ENCODE assay signal across 10 cellular contexts in genomic region chr5:32017638-32018429, GRCh38.
DNase-seq lines count a peak whose midpoint lies in the region; ATAC-seq and TF ChIP-seq lines count a peak whose summit lies in the region.
"Had no signal": no experiment of that assay in that cellular context is flagged by ENCODE, and none has a peak within 500 bp of the region (broad histone marks: within the 10 kb centered on the region; RNA-seq: fewer than 3 reads in every experiment).

No MANE protein-coding gene starts in this region.

- intact Hi-C loops in dorsolateral prefrontal cortex (cut with DNase I) (no loop called here), mucosa of descending colon (cut with DNase I, micrococcal nuclease) (no loop called here)

- TF ChIP-seq POLR2A in upper lobe of left lung (IDR thresholded peaks at IDR 0.05), result no peak

- TF ChIP-seq CTCF in dorsolateral prefrontal cortex (IDR thresholded peaks at IDR 0.05 in 54 of 56, conservative IDR thresholded peaks at IDR 0.05 in 2 of 56; ENCODE audit: low read depth in 1 of 56, partially characterized antibody in 56 of 56) (no peak), mucosa of descending colon (IDR thresholded peaks at IDR 0.05) (no peak), upper lobe of left lung (IDR thresholded peaks at IDR 0.05) (no peak), type B pancreatic cell (conservative IDR thresholded peaks at IDR 0.05) (no peak)

- H3K27ac Mint-ChIP-seq in activated CD8-positive, alpha-beta memory T cell treated with anti-CD3 and anti-CD28 coated beads, Interleukin-2, amount 10 ng/mL, durations not matched to agents 7 days and 5 days, result peak overlapping the region; percentile 48
- no peak overlapping the region for H3K27ac Mint-ChIP-seq in type B pancreatic cell

- H3K4me1 ChIP-seq in mucosa of descending colon (ENCODE audit: low read depth) (no peaks in the 10 kb centered on the region), upper lobe of left lung (peaks cover 29 to 40% (median 35%) of the 10 kb centered on the region in 4 donors)

- no peak for DNase-seq in activated CD8-positive, alpha-beta memory T cell treated with anti-CD3 and anti-CD28 coated beads, Interleukin-2, amount 10 ng/mL, durations not matched to agents 7 days and 5 days
- no peak for DNase-seq in activated CD8-positive, alpha-beta memory T cell treated with anti-CD3 and anti-CD28 coated beads, Interleukin-2, amount 50 U/mL, for 48 hours
- peak in 1 of 10 donors; percentile 14 for DNase-seq in dorsolateral prefrontal cortex
- no peak for DNase-seq in mucosa of descending colon
- peak in 1 of 2 donors; percentile 29 for DNase-seq in upper lobe of left lung
- no peak for DNase-seq in type B pancreatic cell (ENCODE audit: extremely low spot score, unreplicated experiment)
- DNase-seq in activated CD4-positive, alpha-beta T cell treated with anti-CD3 and anti-CD28 coated beads for 4 hours, result no peak
- DNase-seq: PC-9, tibial artery had no signal

- H3K27me3 ChIP-seq in dorsolateral prefrontal cortex (no peaks in the 10 kb centered on the region), upper lobe of left lung (no peaks in the 10 kb centered on the region)
- H3K27me3 ChIP-seq: tibial artery had no signal

- TF ChIP-seq EP300 in upper lobe of left lung (IDR thresholded peaks at IDR 0.05), result no peak

- ATAC-seq in activated CD8-positive, alpha-beta memory T cell treated with anti-CD3 and anti-CD28 coated beads, Interleukin-2, amount 10 ng/mL, durations not matched to agents 7 days and 5 days, result no peak
- peak; percentile 10 for ATAC-seq in mucosa of descending colon
- peak; percentile 28 to 44 for ATAC-seq in upper lobe of left lung (ENCODE audit: low FRiP score in 2 of 2)
- ATAC-seq in activated CD4-positive, CD25-positive, alpha-beta regulatory T cell treated with anti-CD3 and anti-CD28 coated beads, Interleukin-2, amount 50 U/mL, for 24 hours, result no peak

- CTCF ChIA-PET in activated CD8-positive, alpha-beta memory T cell treated with anti-CD3 and anti-CD28 coated beads, Interleukin-2, amount 10 ng/mL, durations not matched to agents 7 days and 5 days (lab: Charles Lee), result interaction anchor here (0.6 to 1.3 kb wide), 4 partner anchors 12 to 59 kb away, joined by 3 to 4 read pairs (median 3); no protein-coding TSS in a partner anchor

- 42 to 57% methylated on average over 8 of the region's 8 CpGs for WGBS in upper lobe of left lung, 2 donors

- no peak overlapping the region for H3K4me3 Mint-ChIP-seq in activated CD8-positive, alpha-beta memory T cell treated with anti-CD3 and anti-CD28 coated beads, Interleukin-2, amount 10 ng/mL, durations not matched to agents 7 days and 5 days
- H3K4me3 Mint-ChIP-seq in type B pancreatic cell, result no peak overlapping the region

- no peaks in the 10 kb centered on the region for H3K9me3 Mint-ChIP-seq in activated CD8-positive, alpha-beta memory T cell treated with anti-CD3 and anti-CD28 coated beads, Interleukin-2, amount 10 ng/mL, durations not matched to agents 7 days and 5 days (ENCODE audit: low read depth)
- H3K9me3 Mint-ChIP-seq in type B pancreatic cell, result no peaks in the 10 kb centered on the region

- H3K36me3 ChIP-seq in mucosa of descending colon (ENCODE audit: low read depth), result no peaks in the 10 kb centered on the region
- peaks cover 0 to 4% (median 0%) of the 10 kb centered on the region in 4 donors for H3K36me3 ChIP-seq in upper lobe of left lung
- H3K36me3 ChIP-seq: tibial artery had no signal

- H3K36me3 Mint-ChIP-seq in activated CD8-positive, alpha-beta memory T cell treated with anti-CD3 and anti-CD28 coated beads, Interleukin-2, amount 10 ng/mL, durations not matched to agents 7 days and 5 days, result no peaks in the 10 kb centered on the region
- H3K36me3 Mint-ChIP-seq in type B pancreatic cell, result no peaks in the 10 kb centered on the region

- peak overlapping the region in 53 of 59 donors; percentile 3 to 83 (median 65) for H3K27ac ChIP-seq in dorsolateral prefrontal cortex
- peak overlapping the region; percentile 52 to 78 (median 67) for H3K27ac ChIP-seq in upper lobe of left lung
- H3K27ac ChIP-seq: PC-9, tibial artery had no signal

- peak overlapping the region in 41 of 59 donors; percentile 0 to 55 (median 29) for H3K4me3 ChIP-seq in dorsolateral prefrontal cortex
- H3K4me3 ChIP-seq in mucosa of descending colon, result no peak overlapping the region
- H3K4me3 ChIP-seq in upper lobe of left lung, result no peak overlapping the region
- H3K4me3 ChIP-seq: PC-9, tibial artery had no signal

- no peaks in the 10 kb centered on the region for H3K27me3 Mint-ChIP-seq in activated CD8-positive, alpha-beta memory T cell treated with anti-CD3 and anti-CD28 coated beads, Interleukin-2, amount 10 ng/mL, durations not matched to agents 7 days and 5 days
- H3K27me3 Mint-ChIP-seq in type B pancreatic cell, result no peaks in the 10 kb centered on the region

- peaks cover 21% of the 10 kb centered on the region for H3K4me1 Mint-ChIP-seq in activated CD8-positive, alpha-beta memory T cell treated with anti-CD3 and anti-CD28 coated beads, Interleukin-2, amount 10 ng/mL, durations not matched to agents 7 days and 5 days
- H3K4me1 Mint-ChIP-seq in type B pancreatic cell (ENCODE audit: unreplicated experiment), result peaks cover 23% of the 10 kb centered on the region

- H3K9me3 ChIP-seq in mucosa of descending colon (no peaks in the 10 kb centered on the region), upper lobe of left lung (no peaks in the 10 kb centered on the region)
- H3K9me3 ChIP-seq: tibial artery had no signal

Comparison
In these comparisons a context has a peak if more than half of its experiments do, and no peak if none do; other contexts are left out.
1. ATAC-seq: peak in mucosa of descending colon (single experiment) and upper lobe of left lung (2 of 2); none in activated CD8-positive, alpha-beta memory T cell treated with anti-CD3 and anti-CD28 coated beads, Interleukin-2, amount 10 ng/mL, durations not matched to agents 7 days and 5 days (single experiment) and activated CD4-positive, CD25-positive, alpha-beta regulatory T cell treated with anti-CD3 and anti-CD28 coated beads, Interleukin-2, amount 50 U/mL, for 24 hours (0 of 2).
2. H3K4me3 ChIP-seq: peak in dorsolateral prefrontal cortex (41 of 59); none in mucosa of descending colon (single experiment) and upper lobe of left lung (0 of 4).